In genomic region chr16:15489016-15489415, GRCh38 we compare ENCODE assay signal across 12 cellular contexts. TPM values are rescaled to one million over a fixed set of nuclear protein-coding genes. Genes with fewer than 3 reads are reported as not detected.
DNase-seq lines count a peak whose midpoint lies in the region; ATAC-seq and TF ChIP-seq lines count a peak whose summit lies in the region.
"Had no signal": no experiment of that assay in that cellular context is flagged by ENCODE, and none has a peak within 500 bp of the region (broad histone marks: within the 10 kb centered on the region; RNA-seq: fewer than 3 reads in every experiment).

No MANE protein-coding gene starts in this region.

- CTCF ChIA-PET in activated CD4-positive, alpha-beta memory T cell treated with anti-CD3 and anti-CD28 coated beads for 36 hours (lab: Charles Lee), result no interaction called here
- CTCF ChIA-PET in activated CD4-positive, alpha-beta memory T cell treated with anti-CD3 and anti-CD28 coated beads, Interleukin-2, amount 10 ng/mL, durations not matched to agents 7 days and 5 days (lab: Charles Lee), result no interaction called here

- no peak overlapping the region for H3K4me2 ChIP-seq in hepatocyte

- no peak for TF ChIP-seq EP300 in stomach (IDR thresholded peaks at IDR 0.05)

- peak overlapping the region; percentile 84 for H3K27ac Mint-ChIP-seq in activated CD4-positive, alpha-beta memory T cell treated with anti-CD3 and anti-CD28 coated beads for 36 hours
- H3K27ac Mint-ChIP-seq in activated CD4-positive, alpha-beta memory T cell treated with anti-CD3 and anti-CD28 coated beads, Interleukin-2, amount 10 ng/mL, durations not matched to agents 7 days and 5 days, result no peak overlapping the region
- peak overlapping the region; percentile 85 for H3K27ac Mint-ChIP-seq in activated T-helper 2 cell treated with anti-CD3 and anti-CD28 coated beads, Interferon-gamma antibody, Interleukin-2, Interleukin-4, amounts not matched to agents 10 μg/mL and 5 μg/mL and 100 μg/mL, durations not matched to agents 14 hours and 24 hours and 36 hours
- H3K27ac Mint-ChIP-seq: activated B cell treated with CpG ODN at 0.5 μM for 24 hours had no signal

- H3K27ac ChIP-seq in right lobe of liver (peak overlapping the region; percentile 79 to 97 (median 91)), stomach (peak overlapping the region in 4 of 5 donors; percentile 43 to 78 (median 77)), hepatocyte (no peak overlapping the region)

- H3K4me1 Mint-ChIP-seq in activated CD4-positive, alpha-beta memory T cell treated with anti-CD3 and anti-CD28 coated beads for 36 hours (ENCODE audit: low read depth), result peaks cover 34% of the 10 kb centered on the region
- H3K4me1 Mint-ChIP-seq in activated CD4-positive, alpha-beta memory T cell treated with anti-CD3 and anti-CD28 coated beads, Interleukin-2, amount 10 ng/mL, durations not matched to agents 7 days and 5 days, result peaks cover 9% of the 10 kb centered on the region
- peaks cover 45% of the 10 kb centered on the region for H3K4me1 Mint-ChIP-seq in activated T-helper 2 cell treated with anti-CD3 and anti-CD28 coated beads, Interferon-gamma antibody, Interleukin-2, Interleukin-4, amounts not matched to agents 10 μg/mL and 5 μg/mL and 100 μg/mL, durations not matched to agents 14 hours and 24 hours and 36 hours (ENCODE audit: low read depth)

- TF ChIP-seq POLR2A in right lobe of liver (IDR thresholded peaks at IDR 0.05) (no peak), stomach (IDR thresholded peaks at IDR 0.05) (no peak)

- peak; percentile 13 to 52 (median 26) for ATAC-seq in right lobe of liver

- H3K4me1 ChIP-seq in right lobe of liver (peaks cover 0 to 23% (median 6%) of the 10 kb centered on the region in 4 donors), stomach (peaks cover 0 to 31% (median 15%) of the 10 kb centered on the region in 4 donors), hepatocyte (ENCODE audit: insufficient read depth) (no peaks in the 10 kb centered on the region)

- POLR2A ChIA-PET in activated CD4-positive, alpha-beta memory T cell treated with anti-CD3 and anti-CD28 coated beads for 36 hours (lab: Charles Lee), result interaction anchor here (1.6 kb wide), 1 partner anchor 12 kb away, joined by 4 read pairs; no protein-coding TSS in a partner anchor
- POLR2A ChIA-PET in activated CD4-positive, alpha-beta memory T cell treated with anti-CD3 and anti-CD28 coated beads, Interleukin-2, amount 10 ng/mL, durations not matched to agents 7 days and 5 days (lab: Charles Lee), result no interaction called here

- H2AFZ ChIP-seq in hepatocyte, result no peak overlapping the region

- H3K27me3 Mint-ChIP-seq in activated CD4-positive, alpha-beta memory T cell treated with anti-CD3 and anti-CD28 coated beads for 36 hours, result no peaks in the 10 kb centered on the region
- H3K27me3 Mint-ChIP-seq in activated CD4-positive, alpha-beta memory T cell treated with anti-CD3 and anti-CD28 coated beads, Interleukin-2, amount 10 ng/mL, durations not matched to agents 7 days and 5 days, result no peaks in the 10 kb centered on the region
- no peaks in the 10 kb centered on the region for H3K27me3 Mint-ChIP-seq in activated T-helper 2 cell treated with anti-CD3 and anti-CD28 coated beads, Interferon-gamma antibody, Interleukin-2, Interleukin-4, amounts not matched to agents 10 μg/mL and 5 μg/mL and 100 μg/mL, durations not matched to agents 14 hours and 24 hours and 36 hours (ENCODE audit: low read depth)
- H3K27me3 Mint-ChIP-seq: activated B cell treated with CpG ODN at 0.5 μM for 24 hours had no signal

- DNase-seq in activated CD4-positive, alpha-beta memory T cell treated with anti-CD3 and anti-CD28 coated beads for 36 hours, result no peak
- DNase-seq in activated CD4-positive, alpha-beta memory T cell treated with anti-CD3 and anti-CD28 coated beads, Interleukin-2, amount 10 ng/mL, durations not matched to agents 7 days and 5 days, result no peak
- DNase-seq in activated T-helper 2 cell treated with anti-CD3 and anti-CD28 coated beads, Interferon-gamma antibody, Interleukin-2, Interleukin-4, amounts not matched to agents 10 μg/mL and 5 μg/mL and 100 μg/mL, durations not matched to agents 14 hours and 24 hours and 36 hours (ENCODE audit: low spot score), result no peak
- DNase-seq in right lobe of liver, result no peak
- no peak for DNase-seq in stomach
- DNase-seq in NCI-H510A (lab: John Stamatoyannopoulos, UW), result no peak
- DNase-seq in HT-29 (ENCODE audit: low spot score), result no peak
- DNase-seq in hepatocyte (ENCODE audit: low spot score), result no peak
- DNase-seq: activated B cell treated with CpG ODN at 0.5 μM for 24 hours, cerebellar nuclear complex, NCI-H2171 had no signal

- WGBS in right lobe of liver (ENCODE audit: insufficient coverage, low coverage, low lambda C conversion rate, missing lambda C conversion rate), result 43% methylated on average over 3 of the region's 3 CpGs
- WGBS in stomach, 5 donors, result 65 to 82% (median 81%) methylated on average over 3 of the region's 3 CpGs
- 83% methylated on average over 3 of the region's 3 CpGs for WGBS in hepatocyte (ENCODE audit: low lambda C conversion rate, missing lambda C conversion rate)

- H4K20me1 ChIP-seq in hepatocyte (ENCODE audit: insufficient read depth, poor library complexity, severe bottlenecking), result no peaks in the 10 kb centered on the region

- peak overlapping the region; percentile 20 for H3K4me3 Mint-ChIP-seq in activated CD4-positive, alpha-beta memory T cell treated with anti-CD3 and anti-CD28 coated beads for 36 hours
- no peak overlapping the region for H3K4me3 Mint-ChIP-seq in activated CD4-positive, alpha-beta memory T cell treated with anti-CD3 and anti-CD28 coated beads, Interleukin-2, amount 10 ng/mL, durations not matched to agents 7 days and 5 days
- peak overlapping the region; percentile 28 for H3K4me3 Mint-ChIP-seq in activated T-helper 2 cell treated with anti-CD3 and anti-CD28 coated beads, Interferon-gamma antibody, Interleukin-2, Interleukin-4, amounts not matched to agents 10 μg/mL and 5 μg/mL and 100 μg/mL, durations not matched to agents 14 hours and 24 hours and 36 hours (ENCODE audit: low read depth)
- H3K4me3 Mint-ChIP-seq: activated B cell treated with CpG ODN at 0.5 μM for 24 hours had no signal

- H3K9me3 ChIP-seq in right lobe of liver (no peaks in the 10 kb centered on the region), stomach (no peaks in the 10 kb centered on the region), hepatocyte (ENCODE audit: low read depth) (no peaks in the 10 kb centered on the region)
- H3K9me3 ChIP-seq: MG63 had no signal

- intact Hi-C loops in activated CD4-positive, alpha-beta memory T cell treated with anti-CD3 and anti-CD28 coated beads for 36 hours (cut with micrococcal nuclease), result loop anchor here (2.0 kb wide), 1 partner anchor 102 kb away; no protein-coding TSS in a partner anchor
- intact Hi-C loops in activated T-helper 2 cell treated with anti-CD3 and anti-CD28 coated beads, Interferon-gamma antibody, Interleukin-2, Interleukin-4, amounts not matched to agents 10 μg/mL and 5 μg/mL and 100 μg/mL, durations not matched to agents 14 hours and 24 hours and 36 hours (cut with micrococcal nuclease), result loop anchor here (1.0 kb wide), 1 partner anchor 11 kb away; no protein-coding TSS in a partner anchor
- intact Hi-C loops in right lobe of liver (cut with DNase I), result no loop called here
- intact Hi-C loops in stomach (cut with DNase I; ENCODE audit: low total_unique reads), result no loop called here

- H3K4me3 ChIP-seq in right lobe of liver, result no peak overlapping the region
- H3K4me3 ChIP-seq in stomach, result no peak overlapping the region
- no peak overlapping the region for H3K4me3 ChIP-seq in hepatocyte
- H3K4me3 ChIP-seq: MG63 had no signal

- no peaks in the 10 kb centered on the region for H3K36me3 Mint-ChIP-seq in activated CD4-positive, alpha-beta memory T cell treated with anti-CD3 and anti-CD28 coated beads for 36 hours
- no peaks in the 10 kb centered on the region for H3K36me3 Mint-ChIP-seq in activated CD4-positive, alpha-beta memory T cell treated with anti-CD3 and anti-CD28 coated beads, Interleukin-2, amount 10 ng/mL, durations not matched to agents 7 days and 5 days (ENCODE audit: low read depth)
- H3K36me3 Mint-ChIP-seq in activated T-helper 2 cell treated with anti-CD3 and anti-CD28 coated beads, Interferon-gamma antibody, Interleukin-2, Interleukin-4, amounts not matched to agents 10 μg/mL and 5 μg/mL and 100 μg/mL, durations not matched to agents 14 hours and 24 hours and 36 hours (ENCODE audit: low read depth), result peaks cover 14% of the 10 kb centered on the region

- no peak for TF ChIP-seq CTCF in right lobe of liver (IDR thresholded peaks at IDR 0.05)
- no peak for TF ChIP-seq CTCF in stomach (IDR thresholded peaks at IDR 0.05)
- TF ChIP-seq CTCF in hepatocyte (IDR thresholded peaks at IDR 0.05; ENCODE audit: poor library complexity), result no peak

- H3K9me2 ChIP-seq in hepatocyte (replicated peaks; ENCODE audit: insufficient read depth), result no peaks in the 10 kb centered on the region

- H3K79me2 ChIP-seq in hepatocyte, result no peaks in the 10 kb centered on the region

- H3K36me3 ChIP-seq in right lobe of liver (no peaks in the 10 kb centered on the region), stomach (no peaks in the 10 kb centered on the region), hepatocyte (replicated peaks; ENCODE audit: insufficient read depth, low read depth) (no peaks in the 10 kb centered on the region)

- H3K27me3 ChIP-seq in right lobe of liver (no peaks in the 10 kb centered on the region), stomach (no peaks in the 10 kb centered on the region), hepatocyte (no peaks in the 10 kb centered on the region)
- H3K27me3 ChIP-seq: MG63 had no signal

- H3K9me3 Mint-ChIP-seq in activated CD4-positive, alpha-beta memory T cell treated with anti-CD3 and anti-CD28 coated beads for 36 hours, result no peaks in the 10 kb centered on the region
- no peaks in the 10 kb centered on the region for H3K9me3 Mint-ChIP-seq in activated CD4-positive, alpha-beta memory T cell treated with anti-CD3 and anti-CD28 coated beads, Interleukin-2, amount 10 ng/mL, durations not matched to agents 7 days and 5 days
- no peaks in the 10 kb centered on the region for H3K9me3 Mint-ChIP-seq in activated T-helper 2 cell treated with anti-CD3 and anti-CD28 coated beads, Interferon-gamma antibody, Interleukin-2, Interleukin-4, amounts not matched to agents 10 μg/mL and 5 μg/mL and 100 μg/mL, durations not matched to agents 14 hours and 24 hours and 36 hours
- H3K9me3 Mint-ChIP-seq: activated B cell treated with CpG ODN at 0.5 μM for 24 hours had no signal

RNA-seq across cellular contexts. Expression of gene BMERB1, which starts 54.6 kb away (rescaled TPM):
- 1 to 10 TPM; 7.1 to 7.7 TPM for total RNA-seq in activated CD4-positive, alpha-beta memory T cell treated with anti-CD3 and anti-CD28 coated beads for 36 hours
- 1 to 10 TPM; 4.7 to 6.4 TPM for total RNA-seq in activated CD4-positive, alpha-beta memory T cell treated with anti-CD3 and anti-CD28 coated beads, Interleukin-2, amount 10 ng/mL, durations not matched to agents 7 days and 5 days
- 10.6 and 12.8 TPM in 2 replicates for total RNA-seq in activated T-helper 2 cell treated with anti-CD3 and anti-CD28 coated beads, Interferon-gamma antibody, Interleukin-2, Interleukin-4, amounts not matched to agents 10 μg/mL and 5 μg/mL and 100 μg/mL, durations not matched to agents 14 hours and 24 hours and 36 hours
- total RNA-seq in right lobe of liver (10 to 100 TPM in 4 of 6 experiments, 1 to 10 TPM in 2; 7.0 to 24.0 (median 10.5) TPM), stomach (10 to 100 TPM in 4 of 5 donors, 1 to 10 TPM in 1; 4.6 to 99.5 (median 22.6) TPM), hepatocyte (5.9 and 10.3 TPM in 2 replicates)
- polyA plus RNA-seq in stomach (10 to 100 TPM; 19.0 to 30.9 (median 29.5) TPM), hepatocyte (5.9 and 7.3 TPM in 2 replicates)
- 0.61 and 1.1 TPM in 2 replicates for total RNA-seq in HT-29 (2014; rRNA removed; shearing (Covaris generic))

Comparison
In these comparisons a context has a peak if more than half of its experiments do, and no peak if none do; other contexts are left out.
1. intact Hi-C loops: an anchor here in activated CD4-positive, alpha-beta memory T cell treated with anti-CD3 and anti-CD28 coated beads for 36 hours (2.0 kb wide) and activated T-helper 2 cell treated with anti-CD3 and anti-CD28 coated beads, Interferon-gamma antibody, Interleukin-2, Interleukin-4, amounts not matched to agents 10 μg/mL and 5 μg/mL and 100 μg/mL, durations not matched to agents 14 hours and 24 hours and 36 hours (1.0 kb wide); none called in right lobe of liver and stomach.